8 cellular contexts compared by ENCODE assay signal in the genomic region with DNA sequence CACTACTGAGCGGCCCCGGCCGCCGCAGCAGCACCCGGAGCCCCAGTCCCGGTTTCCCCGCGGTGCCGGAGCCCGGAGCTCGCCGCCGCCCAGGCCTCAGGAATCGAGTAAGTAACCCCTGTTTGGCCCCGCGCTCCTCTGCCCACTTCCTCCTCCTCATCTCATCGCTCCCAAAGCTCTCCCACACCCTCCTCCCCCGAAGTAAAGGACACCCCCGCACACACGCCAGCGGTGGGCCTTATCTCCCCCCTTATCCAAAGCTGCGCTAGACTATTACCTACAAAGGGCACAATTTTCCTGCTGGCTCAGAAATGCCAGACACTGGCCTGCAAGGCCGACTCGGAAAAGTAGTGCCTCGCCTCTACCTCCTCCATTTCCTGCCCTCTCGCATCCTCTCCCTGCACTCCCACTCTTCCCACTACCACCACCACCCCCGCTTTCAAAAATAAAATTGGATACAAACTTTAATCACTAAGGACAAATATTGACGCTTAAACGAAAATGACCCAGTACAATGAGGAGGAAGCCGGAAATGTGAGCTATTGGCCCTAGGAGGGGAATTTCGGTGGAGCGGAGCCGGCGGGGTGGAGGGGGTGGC. TPM values are rescaled to one million over a fixed set of nuclear protein-coding genes. Genes with fewer than 3 reads are reported as not detected.
DNase-seq lines count a peak whose midpoint lies in the region; ATAC-seq and TF ChIP-seq lines count a peak whose summit lies in the region.

No MANE protein-coding gene starts in this region.

- no peaks in the 10 kb centered on the region for H3K9me3 ChIP-seq in neural progenitor cell (ENCODE audit: low read depth)

- ATAC-seq in central memory CD8-positive, alpha-beta T cell (replicated peaks; ENCODE audit: extremely low read depth, poor library complexity, severe bottlenecking) = no peak
- no peak for ATAC-seq in GM18520 (IDR thresholded peaks at IDR 0.05; ENCODE audit: unreplicated experiment)
- ATAC-seq in HG03095 (IDR thresholded peaks at IDR 0.05; ENCODE audit: unreplicated experiment) = no peak
- no peak for ATAC-seq in HG02970 (IDR thresholded peaks at IDR 0.05; ENCODE audit: low FRiP score, unreplicated experiment)

- peak overlapping the region; percentile 76 for H2AFZ ChIP-seq in neural progenitor cell (replicated peaks)

- H3F3A ChIP-seq in neural progenitor cell (ENCODE audit: low read depth) = peaks cover 33% of the 10 kb centered on the region

- H3K27ac ChIP-seq in neural progenitor cell = no peak overlapping the region

- H4K20me1 ChIP-seq in neural progenitor cell (ENCODE audit: low read depth) = peaks cover 57% of the 10 kb centered on the region

- H3K4me3 Mint-ChIP-seq in central memory CD8-positive, alpha-beta T cell = peak overlapping the region; percentile 39
- peak overlapping the region; percentile 83 for H3K4me3 Mint-ChIP-seq in neural progenitor cell

- H3K4me2 ChIP-seq in neural progenitor cell = peak overlapping the region; percentile 98

- H3K9ac ChIP-seq in neural progenitor cell = no peak overlapping the region

- peak overlapping the region; percentile 61 for H3K4me3 ChIP-seq in neural progenitor cell

- no peak for TF ChIP-seq CTCF in neural progenitor cell (IDR thresholded peaks at IDR 0.05)

- H3K36me3 ChIP-seq in neural progenitor cell = no peaks in the 10 kb centered on the region

- peaks cover 2% of the 10 kb centered on the region for H3K36me3 Mint-ChIP-seq in central memory CD8-positive, alpha-beta T cell (ENCODE audit: insufficient read depth)
- H3K36me3 Mint-ChIP-seq in neural progenitor cell = no peaks in the 10 kb centered on the region

- H3K4me1 ChIP-seq in neural progenitor cell = peaks cover 3% of the 10 kb centered on the region

- no peaks in the 10 kb centered on the region for H3K4me1 Mint-ChIP-seq in central memory CD8-positive, alpha-beta T cell
- peaks cover 16% of the 10 kb centered on the region for H3K4me1 Mint-ChIP-seq in neural progenitor cell

- DNase-seq in ELF-1 (ENCODE audit: low read depth, low spot score) (peak; percentile 67), HuH-7 (ENCODE audit: low spot score) (peak; percentile 30), neural progenitor cell (ENCODE audit: low spot score) (peak; percentile 68), mucosa of gallbladder (ENCODE audit: low spot score) (no peak)
- DNase-seq in central memory CD8-positive, alpha-beta T cell (ENCODE audit: low spot score in 2 of 2) = no peak

- peaks cover 55% of the 10 kb centered on the region for H3K27me3 Mint-ChIP-seq in central memory CD8-positive, alpha-beta T cell
- peaks cover 68% of the 10 kb centered on the region for H3K27me3 Mint-ChIP-seq in neural progenitor cell (ENCODE audit: insufficient read depth, low read depth)

- H3K27me3 ChIP-seq in neural progenitor cell = peaks cover 100% of the 10 kb centered on the region

- H3K9me3 Mint-ChIP-seq in central memory CD8-positive, alpha-beta T cell = peaks cover 22% of the 10 kb centered on the region
- peaks cover 2% of the 10 kb centered on the region for H3K9me3 Mint-ChIP-seq in neural progenitor cell

- no peaks in the 10 kb centered on the region for H3K79me2 ChIP-seq in neural progenitor cell (ENCODE audit: low read depth)

- no peak overlapping the region for H3K27ac Mint-ChIP-seq in central memory CD8-positive, alpha-beta T cell (ENCODE audit: low read depth)
- H3K27ac Mint-ChIP-seq in neural progenitor cell = no peak overlapping the region

RNA-seq across cellular contexts. Expression of gene FOXG1, which starts 0.6 kb away (rescaled TPM):
- total RNA-seq in neural progenitor cell (ENCODE audit: low replicate concordance) (0.69 and 1.5 TPM in 2 replicates), mucosa of gallbladder (not detected)

Comparison
In these comparisons a context has a peak if more than half of its experiments do, and no peak if none do; other contexts are left out.
1. DNase-seq: peak in ELF-1 (single experiment), HuH-7 (single experiment) and neural progenitor cell (single experiment); none in central memory CD8-positive, alpha-beta T cell (0 of 2) and mucosa of gallbladder (single experiment).